15 cellular contexts compared by ENCODE assay signal in the genomic region with DNA sequence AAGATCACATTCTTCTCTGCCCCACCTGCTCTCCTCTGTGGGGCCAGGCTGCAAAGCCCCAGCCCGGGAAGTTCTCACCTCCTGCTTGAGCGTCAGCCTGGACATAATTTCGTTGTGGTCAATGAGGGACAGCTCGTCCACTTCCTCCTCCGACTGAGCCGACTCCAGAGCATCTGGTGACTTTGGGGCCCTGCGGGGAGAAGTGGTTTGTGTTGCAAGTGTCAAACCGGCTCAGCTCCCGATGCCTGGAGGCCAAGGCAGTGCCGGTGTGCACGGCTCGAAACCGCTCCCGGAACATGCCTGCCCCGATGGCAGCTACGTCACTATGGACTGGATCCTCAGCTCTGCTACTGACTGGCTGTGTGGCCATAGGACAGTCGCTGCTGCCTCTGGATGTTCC. TPM values are rescaled to one million over a fixed set of nuclear protein-coding genes. Genes with fewer than 3 reads are reported as not detected.
DNase-seq lines count a peak whose midpoint lies in the region; ATAC-seq and TF ChIP-seq lines count a peak whose summit lies in the region.
"Had no signal": no experiment of that assay in that cellular context is flagged by ENCODE, and none has a peak within 500 bp of the region (broad histone marks: within the 10 kb centered on the region; RNA-seq: fewer than 3 reads in every experiment).

No MANE protein-coding gene starts in this region.

- H3K36me3 ChIP-seq in neutrophil = peaks cover 57% of the 10 kb centered on the region
- peaks cover 70% of the 10 kb centered on the region for H3K36me3 ChIP-seq in effector memory CD4-positive, alpha-beta T cell (ENCODE audit: control insufficient read depth, insufficient read depth, low read length)

- ATAC-seq in Right ventricle myocardium superior (ENCODE audit: poor library complexity) (peak; percentile 33), GM21619 (IDR thresholded peaks at IDR 0.05; ENCODE audit: unreplicated experiment) (no peak)
- ATAC-seq: gastrocnemius medialis had no signal

- H3K27me3 ChIP-seq in neutrophil = no peaks in the 10 kb centered on the region
- no peaks in the 10 kb centered on the region for H3K27me3 ChIP-seq in effector memory CD4-positive, alpha-beta T cell (replicated peaks; ENCODE audit: control insufficient read depth, insufficient read depth, low read length, poor library complexity, severe bottlenecking)
- H3K27me3 ChIP-seq: gastrocnemius medialis had no signal

- H3K9me3 ChIP-seq in neutrophil = no peaks in the 10 kb centered on the region
- H3K9me3 ChIP-seq in effector memory CD4-positive, alpha-beta T cell (ENCODE audit: control insufficient read depth, low read length) = no peaks in the 10 kb centered on the region
- H3K9me3 ChIP-seq: gastrocnemius medialis had no signal

- peak overlapping the region; percentile 48 to 54 for H3K4me3 ChIP-seq in neutrophil (ENCODE audit: low read depth in 1 of 2, low read length in 1 of 2)
- H3K4me3 ChIP-seq in effector memory CD4-positive, alpha-beta T cell (ENCODE audit: insufficient read depth, low read depth, low read length, poor library complexity, severe bottlenecking) = no peak overlapping the region
- H3K4me3 ChIP-seq: gastrocnemius medialis had no signal

- peak; percentile 47 for TF ChIP-seq CTCF in neutrophil (IDR thresholded peaks at IDR 0.05)

- peak overlapping the region; percentile 96 for H3K27ac ChIP-seq in neutrophil
- no peak overlapping the region for H3K27ac ChIP-seq in effector memory CD4-positive, alpha-beta T cell (ENCODE audit: insufficient read depth, low read length, poor library complexity, severe bottlenecking)
- H3K27ac ChIP-seq: gastrocnemius medialis had no signal

- DNase-seq in CD1c-positive myeloid dendritic cell (ENCODE audit: extremely low spot score) (peak; percentile 95), SKM-1 (lab: John Stamatoyannopoulos, UW; ENCODE audit: unreplicated experiment) (peak; percentile 95), Right ventricle myocardium superior (peak; percentile 72), SW480 (ENCODE audit: low spot score) (no peak), NCI-H2107 treated with DMSO at 0.1 percent for 48 hours (lab: John Stamatoyannopoulos, UW; ENCODE audit: unreplicated experiment) (no peak)
- no peak for DNase-seq in effector memory CD4-positive, alpha-beta T cell
- DNase-seq: activated CD8-positive, alpha-beta memory T cell treated with anti-CD3 and anti-CD28 coated beads, Interleukin-2, amount 50 U/mL, for 48 hours; effector CD8-positive, alpha-beta T cell; NCI-H1105; NCI-H524 treated with DMSO at 0.1 percent for 48 hours; RPMI8226 had no signal

- intact Hi-C loops in Right ventricle myocardium superior (cut with DNase I) = no loop called here

- H3K4me1 ChIP-seq in neutrophil (ENCODE audit: control insufficient read depth in 1 of 2, insufficient read depth in 1 of 2, low read depth in 1 of 2, low read length in 1 of 2) = peaks cover 57 to 61% of the 10 kb centered on the region in 2 experiments
- no peaks in the 10 kb centered on the region for H3K4me1 ChIP-seq in effector memory CD4-positive, alpha-beta T cell (ENCODE audit: control insufficient read depth, insufficient read depth, low read length, poor library complexity, severe bottlenecking)

RNA-seq across cellular contexts. Expression of a gene that starts 52.8 kb away (rescaled TPM):
- total RNA-seq in Right ventricle myocardium superior = not detected
- total RNA-seq: astrocyte, gastrocnemius medialis had no signal

Comparison
In these comparisons a context has a peak if more than half of its experiments do, and no peak if none do; other contexts are left out.
1. DNase-seq: peak in CD1c-positive myeloid dendritic cell (single experiment), SKM-1 (single experiment) and Right ventricle myocardium superior (single experiment); none in SW480 (single experiment), NCI-H2107 treated with DMSO at 0.1 percent for 48 hours (single experiment) and effector memory CD4-positive, alpha-beta T cell (0 of 3).